Comparison of ENCODE assay signal across 1 cellular context in genomic region chr1:214473392-214473791, GRCh38.
TF ChIP-seq lines count a peak whose summit lies in the region.

No MANE protein-coding gene starts in this region.

TF ChIP-seq in HepG2, 621 proteins besides CTCF, POLR2A, EP300 and RAD21 (continued from another document):
- TF ChIP-seq NFAT5 (CRISPR knock-in tag; IDR thresholded peaks at IDR 0.05) (no peak), SNRNP70 (IDR thresholded peaks at IDR 0.05; ENCODE audit: low read depth, low read length) (no peak), ZNF703 (CRISPR knock-in tag; IDR thresholded peaks at IDR 0.05; ENCODE audit: borderline replicate concordance) (no peak), GATAD2A (CRISPR knock-in tag; IDR thresholded peaks at IDR 0.05) (0 out of 2 replicates have a peak, but pooled peaks have one; percentile 34), HNRNPLL (IDR thresholded peaks at IDR 0.05; ENCODE audit: low read depth, low read length, poor library complexity, severe bottlenecking) (no peak), MTF1 (CRISPR knock-in tag; IDR thresholded peaks at IDR 0.05) (no peak), KLF13 (CRISPR knock-in tag; IDR thresholded peaks at IDR 0.05) (no peak)
